In the genomic region with DNA sequence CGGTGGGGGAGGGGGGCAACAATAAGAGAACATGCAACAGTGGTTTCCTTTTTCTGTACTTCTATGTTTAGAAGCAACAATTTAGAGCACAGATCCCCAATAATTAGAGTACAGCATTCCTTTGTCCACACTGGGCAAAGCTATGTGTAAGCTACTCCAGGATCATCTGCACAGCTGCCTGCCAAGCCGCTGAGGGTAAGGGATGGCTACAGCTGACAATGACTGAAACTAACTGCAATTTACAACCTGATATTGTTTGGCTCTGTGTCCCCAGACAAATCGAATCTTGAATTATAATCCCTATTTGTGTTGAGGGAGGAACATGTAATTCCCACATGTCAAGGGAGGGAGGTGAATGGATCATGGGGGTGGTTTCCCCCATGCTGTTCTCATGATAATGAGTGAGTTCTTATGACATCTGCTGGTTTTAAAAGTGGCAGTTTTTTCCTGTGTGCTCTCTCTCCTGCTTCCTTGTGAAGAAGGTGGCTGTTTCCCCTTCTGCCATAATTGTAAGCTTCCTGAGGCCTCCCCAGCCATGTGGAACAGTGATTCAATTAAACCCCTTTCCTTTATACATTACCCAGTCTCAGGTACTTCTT, we compare ENCODE assay signal across 17 cellular contexts. TPM values are rescaled to one million over a fixed set of nuclear protein-coding genes. Genes with fewer than 3 reads are reported as not detected.
A peak's percentile ranks its signal among the peaks of the same experiment; 100 is the strongest.
DNase-seq lines count a peak whose midpoint lies in the region; ATAC-seq, FAIRE-seq and TF ChIP-seq lines count a peak whose summit lies in the region.
"Had no signal": no experiment of that assay in that cellular context is flagged by ENCODE, and none has a peak within 500 bp of the region (broad histone marks: within the 10 kb centered on the region; RNA-seq: fewer than 3 reads in every experiment).

No MANE protein-coding gene starts in this region.

- H3K23me2 ChIP-seq in H1 (ENCODE audit: low read depth, low read length), result no peaks in the 10 kb centered on the region

- H3K14ac ChIP-seq in H1 (ENCODE audit: insufficient read length), result no peak overlapping the region

- 0 out of 4 replicates have a peak, but pooled peaks cover 0 to 2% of the 10 kb centered on the region in 2 experiments for H3K9me3 ChIP-seq in H1 (ENCODE audit: insufficient read depth in 2 of 2, low read depth in 1 of 2, low read length in 1 of 2)
- H3K9me3 ChIP-seq in colonic mucosa, result no peaks in the 10 kb centered on the region
- H3K9me3 ChIP-seq: upper lobe of right lung had no signal

- no peak for TF ChIP-seq CTCF in H1 (IDR thresholded peaks at IDR 0.05; ENCODE audit: control extremely low read depth in 1 of 3, insufficient read depth in 1 of 3, low read depth in 1 of 3, low read length in 3 of 3)
- TF ChIP-seq CTCF in colonic mucosa (IDR thresholded peaks at IDR 0.05), result no peak

- no peak overlapping the region for H3K4ac ChIP-seq in H1 (replicated peaks; ENCODE audit: insufficient read length, low read depth, low read length)

- H3K79me1 ChIP-seq in H1 (ENCODE audit: low read depth, low read length), result no peaks in the 10 kb centered on the region

- H3K9ac ChIP-seq in H1 (replicated peaks in 1 of 4; ENCODE audit: extremely low read depth in 1 of 4, low read depth in 3 of 4, low read length in 3 of 4), result no peak overlapping the region
- H3K9ac ChIP-seq in colonic mucosa (ENCODE audit: low read depth in 2 of 2, low read length in 2 of 2), result no peak overlapping the region

- no peak overlapping the region for H3K4me2 ChIP-seq in H1 (ENCODE audit: insufficient read depth in 1 of 2, low read depth in 2 of 2, low read length in 2 of 2)

- TF ChIP-seq EP300 in H1 (IDR thresholded peaks at IDR 0.05; ENCODE audit: borderline replicate concordance in 1 of 2, low read depth in 2 of 2, low read length in 2 of 2), result no peak

- H4K5ac ChIP-seq in H1 (ENCODE audit: insufficient read length, low read depth, low read length), result no peak overlapping the region

- POLR2A ChIA-PET in H1 (lab: Charles Lee; ENCODE audit: partially characterized antibody), result no interaction called here

- peaks cover 6% of the 10 kb centered on the region for H3K9me3 Mint-ChIP-seq in activated naive CD4-positive, alpha-beta T cell treated with anti-CD3 and anti-CD28 coated beads, Interleukin-2, amount 50 U/mL, for 24 hours
- H3K9me3 Mint-ChIP-seq in stimulated activated naive CD8-positive, alpha-beta T cell treated with anti-CD3 and anti-CD28 coated beads, Interleukin-15, amount 100 ng/mL, for 72 hours, result peaks cover 8 to 15% of the 10 kb centered on the region in 2 donors

- H3K27me3 ChIP-seq in H1 (replicated peaks in 1 of 4; ENCODE audit: control insufficient read depth in 3 of 4, extremely low read depth in 1 of 4, insufficient read depth in 3 of 4, low read length in 3 of 4), result no peaks in the 10 kb centered on the region
- no peaks in the 10 kb centered on the region for H3K27me3 ChIP-seq in colonic mucosa
- H3K27me3 ChIP-seq: upper lobe of right lung had no signal

- no peak for TF ChIP-seq POLR2A in H1 (IDR thresholded peaks at IDR 0.05; ENCODE audit: control extremely low read depth in 1 of 2, low read depth in 2 of 2, low read length in 2 of 2)

- no peaks in the 10 kb centered on the region for H3K36me3 Mint-ChIP-seq in activated naive CD4-positive, alpha-beta T cell treated with anti-CD3 and anti-CD28 coated beads, Interleukin-2, amount 50 U/mL, for 24 hours

- H3K4me3 ChIP-seq in H1 (ENCODE audit: extremely low read depth in 1 of 4, insufficient read depth in 2 of 4, low read depth in 3 of 4, low read length in 4 of 4) (no peak overlapping the region), colonic mucosa (no peak overlapping the region)
- H3K4me3 ChIP-seq: upper lobe of right lung had no signal

- no peaks in the 10 kb centered on the region for H3K79me2 ChIP-seq in H1 (ENCODE audit: control insufficient read depth in 1 of 2, insufficient read depth in 2 of 2, low read length in 2 of 2)

- no peak overlapping the region for H2BK20ac ChIP-seq in H1 (ENCODE audit: low read length)

- intact Hi-C loops in colonic mucosa (cut with DNase I), result no loop called here

- no peak overlapping the region for H2BK12ac ChIP-seq in H1 (ENCODE audit: low read depth, low read length)

- H2AK5ac ChIP-seq in H1 (ENCODE audit: low read depth, low read length), result no peak overlapping the region

- H2AFZ ChIP-seq in H1 (ENCODE audit: low read length), result peak overlapping the region; percentile 70; the same call in 1 of the 2 replicates

- no peak for ATAC-seq in stimulated activated naive CD8-positive, alpha-beta T cell treated with anti-CD3 and anti-CD28 coated beads, Interleukin-15, amount 100 ng/mL, for 72 hours
- ATAC-seq: upper lobe of right lung had no signal

- no peak overlapping the region for H3K56ac ChIP-seq in H1 (replicated peaks; ENCODE audit: insufficient read length, low read depth, low read length)

- no peak overlapping the region for H3K27ac Mint-ChIP-seq in activated naive CD4-positive, alpha-beta T cell treated with anti-CD3 and anti-CD28 coated beads, Interleukin-2, amount 50 U/mL, for 24 hours
- H3K27ac Mint-ChIP-seq in stimulated activated naive CD8-positive, alpha-beta T cell treated with anti-CD3 and anti-CD28 coated beads, Interleukin-15, amount 100 ng/mL, for 72 hours, result peak overlapping the region in 1 of 2 donors; percentile 47
- H3K27ac Mint-ChIP-seq: B cell had no signal

- no peaks in the 10 kb centered on the region for H3K4me1 ChIP-seq in H1 (replicated peaks in 1 of 4; ENCODE audit: control insufficient read depth in 3 of 4, insufficient read depth in 4 of 4, low read length in 3 of 4)
- H3K4me1 ChIP-seq in colonic mucosa, result peaks cover 3% of the 10 kb centered on the region

- no peak for TF ChIP-seq RAD21 in H1 (IDR thresholded peaks at IDR 0.05 in 1 of 2, conservative IDR thresholded peaks at IDR 0.05 in 1 of 2; ENCODE audit: low read depth in 2 of 2, low read length in 2 of 2)

- H4K8ac ChIP-seq in H1 (ENCODE audit: extremely low read depth, insufficient read depth, low read length), result no peak overlapping the region

- 93% methylated on average over 3 of the region's 3 CpGs; no CpG with 5 or more reads in 1 of the 2 experiments for WGBS in H1 (ENCODE audit: extremely low coverage in 1 of 2, insufficient coverage in 1 of 2, insufficient read length in 1 of 2, insufficient replicate concordance in 2 of 2, low coverage in 1 of 2, low lambda C conversion rate in 2 of 2, missing lambda C conversion rate in 1 of 2), 2 experiments

- no peak overlapping the region for H4K91ac ChIP-seq in H1 (replicated peaks; ENCODE audit: insufficient read length, low read length)

- no peaks in the 10 kb centered on the region for H4K20me1 ChIP-seq in H1 (replicated peaks in 1 of 2; ENCODE audit: control insufficient read depth in 1 of 2, insufficient read depth in 2 of 2, low read length in 2 of 2)

- H3K23ac ChIP-seq in H1 (ENCODE audit: insufficient read length), result no peak overlapping the region

- no peak overlapping the region for H2BK120ac ChIP-seq in H1 (replicated peaks; ENCODE audit: low read depth, low read length)

- no peaks in the 10 kb centered on the region for H3K27me3 Mint-ChIP-seq in activated naive CD4-positive, alpha-beta T cell treated with anti-CD3 and anti-CD28 coated beads, Interleukin-2, amount 50 U/mL, for 24 hours
- H3K27me3 Mint-ChIP-seq in stimulated activated naive CD8-positive, alpha-beta T cell treated with anti-CD3 and anti-CD28 coated beads, Interleukin-15, amount 100 ng/mL, for 72 hours, result no peaks in the 10 kb centered on the region
- H3K27me3 Mint-ChIP-seq: B cell had no signal

- peak overlapping the region; percentile 8 for H3K4me3 Mint-ChIP-seq in activated naive CD4-positive, alpha-beta T cell treated with anti-CD3 and anti-CD28 coated beads, Interleukin-2, amount 50 U/mL, for 24 hours
- H3K4me3 Mint-ChIP-seq in stimulated activated naive CD8-positive, alpha-beta T cell treated with anti-CD3 and anti-CD28 coated beads, Interleukin-15, amount 100 ng/mL, for 72 hours, result peak overlapping the region; percentile 46 to 55
- H3K4me3 Mint-ChIP-seq: B cell had no signal

- H3K18ac ChIP-seq in H1 (ENCODE audit: extremely low read depth, low read length), result no peak overlapping the region

- H2BK5ac ChIP-seq in H1 (ENCODE audit: low read depth, low read length), result no peak overlapping the region

- CTCF ChIA-PET in H1 (lab: Charles Lee; ENCODE audit: partially characterized antibody), result no interaction called here

- no peak overlapping the region for H2BK15ac ChIP-seq in H1 (ENCODE audit: low read length)

- peaks cover 63% of the 10 kb centered on the region for H3K4me1 Mint-ChIP-seq in activated naive CD4-positive, alpha-beta T cell treated with anti-CD3 and anti-CD28 coated beads, Interleukin-2, amount 50 U/mL, for 24 hours
- H3K4me1 Mint-ChIP-seq in stimulated activated naive CD8-positive, alpha-beta T cell treated with anti-CD3 and anti-CD28 coated beads, Interleukin-15, amount 100 ng/mL, for 72 hours, result peaks cover 74% of the 10 kb centered on the region

- no peak for FAIRE-seq in H1 (lab: Jason Lieb, UNC)
- FAIRE-seq: keratinocyte had no signal

- DNase-seq in activated naive CD4-positive, alpha-beta T cell treated with Interleukin-2 at 50 U/mL for 16 hours, result no peak
- DNase-seq in NCI-H2227 treated with DMSO at 0.1 percent for 48 hours (lab: John Stamatoyannopoulos, UW), result peak; percentile 39
- no peak for DNase-seq in H1 (ENCODE audit: low read depth in 1 of 2, low spot score in 2 of 2)
- DNase-seq in stimulated activated naive CD8-positive, alpha-beta T cell treated with anti-CD3 and anti-CD28 coated beads, Interleukin-15, amount 100 ng/mL, for 72 hours, result no peak
- DNase-seq in stimulated activated CD4-positive, alpha-beta T cell treated with anti-CD3 and anti-CD28 coated beads, Interleukin-2, amount 100 ng/mL, for 48 hours, result no peak
- no peak for DNase-seq in EL
- DNase-seq in colonic mucosa, result no peak
- DNase-seq: glutamatergic neuron; NCI-H1092; NCI-H446 treated with DMSO at 0.1 percent for 48 hours; stimulated activated CD4-positive, alpha-beta T cell treated with anti-CD3 and anti-CD28 coated beads, Interleukin-4, amount 100 ng/mL, for 1 hour; T-helper 9 cell; upper lobe of right lung had no signal

- H3K36me3 ChIP-seq in H1 (ENCODE audit: control insufficient read depth in 2 of 4, insufficient read depth in 4 of 4, low read length in 3 of 4) (no peaks in the 10 kb centered on the region), colonic mucosa (no peaks in the 10 kb centered on the region)
- H3K36me3 ChIP-seq: upper lobe of right lung had no signal

- H3K27ac ChIP-seq in H1 (ENCODE audit: low read depth, low read length), result no peak overlapping the region
- no peak overlapping the region for H3K27ac ChIP-seq in colonic mucosa
- H3K27ac ChIP-seq: epithelial cell of prostate, upper lobe of right lung had no signal

RNA-seq across cellular contexts. Expression of gene TNFSF10, which starts 54.8 kb away (rescaled TPM):
- not detected in 2 replicates for total RNA-seq in H1 (2021; fragmentation: NEBNext Ultra II Directional; extraction: Animal tissue kit (Norgen Biotek cat#: 25700))
- 0.06 TPM in 1 of 2 replicates, not detected in the other for polyA plus RNA-seq in H1 (2011; rRNA removed)
- polyA plus RNA-seq in H1 (2011; cell fraction: cytosol; rRNA removed), result 0.18 TPM
- not detected for polyA plus RNA-seq in H1 (2011; cell fraction: nucleus; rRNA removed)
- 0.12 to 0.23 TPM in 2 of 4 replicates, not detected in the others for polyA plus RNA-seq in H1 (2012, experiment 1 of 2)
- not detected for polyA plus RNA-seq in H1 (2012, experiment 2 of 2)
- polyA plus RNA-seq in H1 (2013, experiment 1 of 2), result 0.26 TPM
- polyA plus RNA-seq in H1 (2013, experiment 2 of 2), result 0.44 TPM
- not detected in 2 replicates for polyA minus RNA-seq in H1 (2011; rRNA and poly(A)+ RNA removed)
- not detected for polyA minus RNA-seq in H1 (2011; cell fraction: cytosol; rRNA and poly(A)+ RNA removed)
- polyA minus RNA-seq in H1 (2011; cell fraction: nucleus; rRNA and poly(A)+ RNA removed), result not detected
- 100 to 1,000 TPM in 1 of 2 donors, 10 to 100 TPM in 1; 57.2 to 118 TPM for total RNA-seq in colonic mucosa

Comparison
In these comparisons a context has a peak if more than half of its experiments do, and no peak if none do; other contexts are left out.
1. RNA of gene TNFSF10, which starts 54.8 kb away (total RNA-seq): 57.2 to 118 TPM in colonic mucosa; not detected in H1; every median in the first group is over 10 times any median in the second.